Comparison of ENCODE assay signal across 32 cellular contexts in the genomic region with DNA sequence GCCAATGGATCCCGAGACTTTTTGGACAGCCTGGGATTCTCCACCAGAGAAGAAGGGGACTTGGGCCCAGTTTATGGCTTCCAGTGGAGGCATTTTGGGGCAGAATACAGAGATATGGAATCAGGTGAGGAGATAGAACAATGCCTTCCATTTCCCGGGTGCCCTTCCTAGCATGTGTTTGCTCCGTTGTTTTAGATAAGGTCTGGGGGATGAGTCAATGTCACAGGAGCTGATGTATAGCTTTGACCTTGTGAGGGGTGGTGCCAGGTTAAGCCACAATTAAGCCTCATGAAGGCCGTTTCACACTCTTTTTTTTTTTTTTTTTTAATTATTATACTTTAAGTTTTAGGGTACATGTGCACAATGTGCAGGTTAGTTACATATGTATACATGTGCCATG.
"Had no signal": no experiment of that assay in that cellular context is flagged by ENCODE, and none has a peak within 500 bp of the region (broad histone marks: within the 10 kb centered on the region; RNA-seq: fewer than 3 reads in every experiment).

No MANE protein-coding gene starts in this region.

- DNase-seq: activated CD4-positive, alpha-beta T cell treated with anti-CD3 and anti-CD28 coated beads for 36 hours; activated CD4-positive, alpha-beta T cell treated with anti-CD3 and anti-CD28 coated beads, Interleukin-2, amount 50 U/mL, for 1 hour; activated CD4-positive, alpha-beta T cell treated with anti-CD3 and anti-CD28 coated beads, Interleukin-2, amount 50 U/mL, for 48 hours; activated CD4-positive, CD25-positive, alpha-beta regulatory T cell; activated CD4-positive, CD25-positive, alpha-beta regulatory T cell treated with anti-CD3 and anti-CD28 coated beads, Interleukin-2, amount 50 U/mL, for 72 hours; activated CD8-positive, alpha-beta memory T cell treated with anti-CD3 and anti-CD28 coated beads, Interleukin-2, amount 50 U/mL, for 48 hours; activated gamma-delta T cell; activated naive CD4-positive, alpha-beta T cell; activated naive CD4-positive, alpha-beta T cell treated with anti-CD3 and anti-CD28 coated beads, Interleukin-2, amount 10 ng/mL, durations not matched to agents 7 days and 5 days; activated naive CD8-positive, alpha-beta T cell treated with anti-CD3 and anti-CD28 coated beads, Interleukin-2, amount 10 ng/mL, durations not matched to agents 7 days and 5 days; activated T-cell treated with anti-CD3 and anti-CD28 coated beads for 4 hours; activated T-cell treated with anti-CD3 and anti-CD28 coated beads, Interleukin-2, amount 50 U/mL, for 24 hours; activated T-cell treated with anti-CD3 and anti-CD28 coated beads, Interleukin-2, amount 50 U/mL, for 72 hours; amniotic stem cell; anterior cingulate cortex; brain microvascular endothelial cell; dorsolateral prefrontal cortex; effector memory CD4-positive, alpha-beta T cell; endodermal cell; esophagus squamous epithelium; foreskin melanocyte; heart right ventricle; T-helper 2 cell had no signal

- H3K27ac ChIP-seq: brain microvascular endothelial cell, coronary artery, epithelial cell of prostate, esophagus squamous epithelium, gastroesophageal sphincter, heart right ventricle, hepatocyte had no signal

- H2AFZ ChIP-seq: hepatocyte had no signal

- H3K4me3 Mint-ChIP-seq: activated CD4-positive, alpha-beta T cell treated with anti-CD3 and anti-CD28 coated beads for 36 hours; activated naive CD4-positive, alpha-beta T cell treated with anti-CD3 and anti-CD28 coated beads, Interleukin-2, amount 10 ng/mL, durations not matched to agents 7 days and 5 days; activated T-cell treated with anti-CD3 and anti-CD28 coated beads, Interleukin-2, amount 50 U/mL, for 24 hours; activated T-cell treated with anti-CD3 and anti-CD28 coated beads, Interleukin-2, amount 50 U/mL, for 72 hours; central memory CD8-positive, alpha-beta T cell; dendritic cell treated with granulocyte-macrophage colony-stimulating factor and Interleukin-4, amounts not matched to agents 40 ng/mL and 50 ng/mL, for 4 days; endodermal cell had no signal

- ATAC-seq: activated CD4-positive, alpha-beta T cell treated with anti-CD3 and anti-CD28 coated beads for 36 hours; activated naive CD4-positive, alpha-beta T cell treated with anti-CD3 and anti-CD28 coated beads, Interleukin-2, amount 50 U/mL, for 72 hours; activated T-cell treated with anti-CD3 and anti-CD28 coated beads, Interleukin-2, amount 50 U/mL, for 72 hours; gastroesophageal sphincter; heart right ventricle had no signal

- H3K4me3 ChIP-seq: coronary artery, dorsolateral prefrontal cortex, esophagus squamous epithelium, gastroesophageal sphincter, heart right ventricle, hepatocyte had no signal

- H3K27ac Mint-ChIP-seq: activated CD4-positive, alpha-beta T cell treated with anti-CD3 and anti-CD28 coated beads for 36 hours; activated naive CD4-positive, alpha-beta T cell treated with anti-CD3 and anti-CD28 coated beads, Interleukin-2, amount 50 U/mL, for 72 hours; activated naive CD8-positive, alpha-beta T cell treated with anti-CD3 and anti-CD28 coated beads, Interleukin-2, amount 10 ng/mL, durations not matched to agents 7 days and 5 days; activated T-cell treated with anti-CD3 and anti-CD28 coated beads, Interleukin-2, amount 50 U/mL, for 24 hours; activated T-cell treated with anti-CD3 and anti-CD28 coated beads, Interleukin-2, amount 50 U/mL, for 72 hours; dendritic cell treated with granulocyte-macrophage colony-stimulating factor and Interleukin-4, amounts not matched to agents 40 ng/mL and 50 ng/mL, for 4 days; endodermal cell had no signal

- H3K27me3 ChIP-seq: brain microvascular endothelial cell, hepatocyte had no signal

- H3K9me3 ChIP-seq: esophagus squamous epithelium, gastroesophageal sphincter, heart right ventricle had no signal

- FAIRE-seq: astrocyte, bronchial epithelial cell had no signal

- H3K4me2 ChIP-seq: hepatocyte had no signal

- H3K36me3 ChIP-seq: brain microvascular endothelial cell, esophagus squamous epithelium, gastroesophageal sphincter had no signal

- H3K27me3 Mint-ChIP-seq: activated naive CD4-positive, alpha-beta T cell treated with anti-CD3 and anti-CD28 coated beads, Interleukin-2, amount 10 ng/mL, durations not matched to agents 7 days and 5 days; activated naive CD8-positive, alpha-beta T cell treated with anti-CD3 and anti-CD28 coated beads, Interleukin-2, amount 10 ng/mL, durations not matched to agents 7 days and 5 days had no signal
